Comparison of ENCODE assay signal across 2 cellular contexts in genomic region chr9:95124582-95125359, GRCh38.
TF ChIP-seq lines count a peak whose summit lies in the region.

No MANE protein-coding gene starts in this region.

TF ChIP-seq in HCT116, 20 proteins besides CTCF, POLR2A, EP300 and RAD21 (continued from another document):
- TF ChIP-seq POLR2AphosphoS5 (IDR thresholded peaks at IDR 0.05; ENCODE audit: low read depth, low read length) (no peak), SIN3A (IDR thresholded peaks at IDR 0.05; ENCODE audit: low read depth) (no peak), ZFX (IDR thresholded peaks at IDR 0.05) (no peak), EZH2phosphoT487 (IDR thresholded peaks at IDR 0.05; ENCODE audit: borderline replicate concordance) (no peak), ELF1 (IDR thresholded peaks at IDR 0.05; ENCODE audit: borderline replicate concordance, low read depth) (no peak)

TF ChIP-seq in WTC11, 78 proteins besides CTCF, POLR2A, EP300 and RAD21 (continued from another document):
- TF ChIP-seq, protein P1, sequence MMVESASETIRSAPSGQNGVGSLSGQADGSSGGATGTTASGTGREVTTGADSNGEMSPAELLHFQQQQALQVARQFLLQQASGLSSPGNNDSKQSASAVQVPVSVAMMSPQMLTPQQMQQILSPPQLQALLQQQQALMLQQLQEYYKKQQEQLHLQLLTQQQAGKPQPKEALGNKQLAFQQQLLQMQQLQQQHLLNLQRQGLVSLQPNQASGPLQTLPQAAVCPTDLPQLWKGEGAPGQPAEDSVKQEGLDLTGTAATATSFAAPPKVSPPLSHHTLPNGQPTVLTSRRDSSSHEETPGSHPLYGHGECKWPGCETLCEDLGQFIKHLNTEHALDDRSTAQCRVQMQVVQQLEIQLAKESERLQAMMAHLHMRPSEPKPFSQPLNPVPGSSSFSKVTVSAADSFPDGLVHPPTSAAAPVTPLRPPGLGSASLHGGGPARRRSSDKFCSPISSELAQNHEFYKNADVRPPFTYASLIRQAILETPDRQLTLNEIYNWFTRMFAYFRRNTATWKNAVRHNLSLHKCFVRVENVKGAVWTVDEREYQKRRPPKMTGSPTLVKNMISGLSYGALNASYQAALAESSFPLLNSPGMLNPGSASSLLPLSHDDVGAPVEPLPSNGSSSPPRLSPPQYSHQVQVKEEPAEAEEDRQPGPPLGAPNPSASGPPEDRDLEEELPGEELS (CRISPR knock-in tag; IDR thresholded peaks at IDR 0.05) = no peak
- TF ChIP-seq, protein P2, sequence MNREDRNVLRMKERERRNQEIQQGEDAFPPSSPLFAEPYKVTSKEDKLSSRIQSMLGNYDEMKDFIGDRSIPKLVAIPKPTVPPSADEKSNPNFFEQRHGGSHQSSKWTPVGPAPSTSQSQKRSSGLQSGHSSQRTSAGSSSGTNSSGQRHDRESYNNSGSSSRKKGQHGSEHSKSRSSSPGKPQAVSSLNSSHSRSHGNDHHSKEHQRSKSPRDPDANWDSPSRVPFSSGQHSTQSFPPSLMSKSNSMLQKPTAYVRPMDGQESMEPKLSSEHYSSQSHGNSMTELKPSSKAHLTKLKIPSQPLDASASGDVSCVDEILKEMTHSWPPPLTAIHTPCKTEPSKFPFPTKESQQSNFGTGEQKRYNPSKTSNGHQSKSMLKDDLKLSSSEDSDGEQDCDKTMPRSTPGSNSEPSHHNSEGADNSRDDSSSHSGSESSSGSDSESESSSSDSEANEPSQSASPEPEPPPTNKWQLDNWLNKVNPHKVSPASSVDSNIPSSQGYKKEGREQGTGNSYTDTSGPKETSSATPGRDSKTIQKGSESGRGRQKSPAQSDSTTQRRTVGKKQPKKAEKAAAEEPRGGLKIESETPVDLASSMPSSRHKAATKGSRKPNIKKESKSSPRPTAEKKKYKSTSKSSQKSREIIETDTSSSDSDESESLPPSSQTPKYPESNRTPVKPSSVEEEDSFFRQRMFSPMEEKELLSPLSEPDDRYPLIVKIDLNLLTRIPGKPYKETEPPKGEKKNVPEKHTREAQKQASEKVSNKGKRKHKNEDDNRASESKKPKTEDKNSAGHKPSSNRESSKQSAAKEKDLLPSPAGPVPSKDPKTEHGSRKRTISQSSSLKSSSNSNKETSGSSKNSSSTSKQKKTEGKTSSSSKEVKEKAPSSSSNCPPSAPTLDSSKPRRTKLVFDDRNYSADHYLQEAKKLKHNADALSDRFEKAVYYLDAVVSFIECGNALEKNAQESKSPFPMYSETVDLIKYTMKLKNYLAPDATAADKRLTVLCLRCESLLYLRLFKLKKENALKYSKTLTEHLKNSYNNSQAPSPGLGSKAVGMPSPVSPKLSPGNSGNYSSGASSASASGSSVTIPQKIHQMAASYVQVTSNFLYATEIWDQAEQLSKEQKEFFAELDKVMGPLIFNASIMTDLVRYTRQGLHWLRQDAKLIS (CRISPR knock-in tag; IDR thresholded peaks at IDR 0.05; ENCODE audit: borderline replicate concordance) = no peak
- TF ChIP-seq ZNF219 (CRISPR knock-in tag; IDR thresholded peaks at IDR 0.05; ENCODE audit: borderline replicate concordance) (no peak), IRF2 (CRISPR knock-in tag; IDR thresholded peaks at IDR 0.05; ENCODE audit: borderline replicate concordance, low read depth) (no peak), FOXJ3 (CRISPR knock-in tag; IDR thresholded peaks at IDR 0.05; ENCODE audit: borderline replicate concordance) (no peak)
